Comparison of ENCODE assay signal across 8 cellular contexts in the genomic region with DNA sequence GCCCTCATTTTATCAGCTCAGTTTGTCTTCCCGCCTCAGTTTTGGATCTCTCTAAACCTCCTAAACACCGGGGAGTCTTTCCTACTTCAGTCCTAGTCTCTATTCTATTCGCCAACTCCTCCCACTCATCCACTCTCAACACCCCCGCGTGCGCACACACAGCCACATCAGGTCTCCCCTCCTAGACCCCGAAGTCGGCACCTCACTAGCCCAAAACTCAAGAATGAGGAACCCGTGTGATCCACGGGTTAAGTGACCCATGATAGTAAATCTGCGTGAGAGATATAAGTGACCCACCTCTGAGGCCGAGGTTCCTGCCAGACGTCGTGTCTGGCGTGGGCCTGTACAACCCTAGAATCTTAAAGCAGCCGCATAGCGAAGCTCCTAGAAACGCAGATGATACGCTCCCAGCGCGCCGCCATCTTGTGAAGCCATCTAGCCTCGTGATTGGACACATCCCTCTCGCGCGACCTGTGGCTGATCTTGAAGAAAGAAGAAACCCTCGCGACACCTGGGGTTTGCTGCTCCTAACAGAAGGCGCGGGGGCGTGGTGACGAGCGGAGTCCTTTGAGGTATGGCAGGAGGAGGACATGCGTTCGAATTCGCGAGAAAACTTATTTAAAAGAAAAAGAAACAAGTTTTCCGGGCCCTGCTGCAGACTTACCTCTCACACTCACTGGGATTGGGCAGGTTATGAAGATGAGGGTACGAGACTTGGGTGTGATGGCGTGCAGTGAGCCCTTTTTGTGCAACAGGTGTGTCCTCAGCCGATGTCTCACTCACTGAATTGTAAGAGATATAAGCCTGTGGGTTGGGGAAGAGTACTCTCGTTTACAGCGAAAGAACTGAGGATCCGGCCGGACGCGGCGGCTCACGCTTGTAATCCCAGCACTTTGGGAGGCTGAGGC. TPM values are rescaled to one million over a fixed set of nuclear protein-coding genes. Genes with fewer than 3 reads are reported as not detected.
DNase-seq lines count a peak whose midpoint lies in the region; ATAC-seq and TF ChIP-seq lines count a peak whose summit lies in the region.

A gene with protein sequence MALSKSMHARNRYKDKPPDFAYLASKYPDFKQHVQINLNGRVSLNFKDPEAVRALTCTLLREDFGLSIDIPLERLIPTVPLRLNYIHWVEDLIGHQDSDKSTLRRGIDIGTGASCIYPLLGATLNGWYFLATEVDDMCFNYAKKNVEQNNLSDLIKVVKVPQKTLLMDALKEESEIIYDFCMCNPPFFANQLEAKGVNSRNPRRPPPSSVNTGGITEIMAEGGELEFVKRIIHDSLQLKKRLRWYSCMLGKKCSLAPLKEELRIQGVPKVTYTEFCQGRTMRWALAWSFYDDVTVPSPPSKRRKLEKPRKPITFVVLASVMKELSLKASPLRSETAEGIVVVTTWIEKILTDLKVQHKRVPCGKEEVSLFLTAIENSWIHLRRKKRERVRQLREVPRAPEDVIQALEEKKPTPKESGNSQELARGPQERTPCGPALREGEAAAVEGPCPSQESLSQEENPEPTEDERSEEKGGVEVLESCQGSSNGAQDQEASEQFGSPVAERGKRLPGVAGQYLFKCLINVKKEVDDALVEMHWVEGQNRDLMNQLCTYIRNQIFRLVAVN (minus strand): TSS at position 427 of the 908 bp plus-strand sequence. CDS start 9,557 bp downstream, outside the sequence.

- peak; percentile 99 to 100 for ATAC-seq in natural killer cell treated with Interleukin-12 subunit alpha and Interleukin-12 subunit beta and Interleukin-15 and Interleukin-18, amount 100 ng/mL, for 72 hours
- ATAC-seq in stimulated activated naive CD8-positive, alpha-beta T cell treated with anti-CD3 and anti-CD28 coated beads, Interleukin-15, Interleukin-2, amounts not matched to agents 100 U/mL and 50 U/mL, for 24 hours, result peak; percentile 99

- peak within 1 kb of the TSS; percentile 98 for H2AFZ ChIP-seq in H9 (ENCODE audit: low read length)

- H3K4me2 ChIP-seq in H9 (ENCODE audit: insufficient read depth, insufficient read length, low read length), result peak within 1 kb of the TSS; percentile 93

- H4K8ac ChIP-seq in H9 (replicated peaks; ENCODE audit: insufficient read length, low read depth, low read length), result no peak within 1 kb of the TSS

- intact Hi-C loops in activated T-helper 2 cell treated with anti-CD3 and anti-CD28 coated beads, Interferon-gamma antibody, Interleukin-2, Interleukin-4, amounts not matched to agents 10 μg/mL and 5 μg/mL and 100 μg/mL, durations not matched to agents 14 hours and 24 hours and 36 hours (cut with micrococcal nuclease), result loop anchor here (2.0 kb wide), 2 partner anchors 81 to 119 kb away; a partner anchor contains a TSS

- H3K27ac ChIP-seq in H9 (ENCODE audit: insufficient read length, low read depth, low read length), result peak within 1 kb of the TSS; percentile 87

- H3K27me3 ChIP-seq in H9 (ENCODE audit: insufficient read depth, low read length), result no peaks in the 10 kb centered on the region

- H2BK15ac ChIP-seq in H9 (ENCODE audit: low read depth, low read length), result no peak within 1 kb of the TSS

- no peak within 1 kb of the TSS for H3K23ac ChIP-seq in H9 (ENCODE audit: insufficient read length, low read depth, low read length)

- H3K36me3 Mint-ChIP-seq in H9 (ENCODE audit: insufficient read depth in 1 of 3, low read depth in 3 of 3), result peaks cover 17 to 20% (median 19%) of the 10 kb centered on the region in 3 experiments
- peaks cover 16% of the 10 kb centered on the region for H3K36me3 Mint-ChIP-seq in activated T-helper 2 cell treated with anti-CD3 and anti-CD28 coated beads, Interferon-gamma antibody, Interleukin-2, Interleukin-4, amounts not matched to agents 10 μg/mL and 5 μg/mL and 100 μg/mL, durations not matched to agents 14 hours and 24 hours and 36 hours (ENCODE audit: low read depth)
- peaks cover 10% of the 10 kb centered on the region for H3K36me3 Mint-ChIP-seq in natural killer cell treated with Interleukin-12 subunit alpha and Interleukin-12 subunit beta and Interleukin-15 and Interleukin-18, amount 100 ng/mL, for 72 hours

- peak within 1 kb of the TSS; percentile 86 for H2BK5ac ChIP-seq in H9 (ENCODE audit: insufficient read length, low read length)

- TF ChIP-seq POLR2A in Raji (IDR thresholded peaks at IDR 0.05; ENCODE audit: insufficient read depth, low read depth, low read length), result peak; percentile 88

- no peaks in the 10 kb centered on the region for H4K20me1 ChIP-seq in H9 (ENCODE audit: control insufficient read depth, insufficient read depth, insufficient read length)

- no CpG with 5 or more reads among the region's 49 CpGs for WGBS in H9 (ENCODE audit: extremely low coverage, insufficient read length, low lambda C conversion rate)

- H4K5ac ChIP-seq in H9 (ENCODE audit: insufficient read length, low read depth, low read length), result peak within 1 kb of the TSS; percentile 95

- DNase-seq in H9, result peak; percentile 99
- peak; percentile 99 for DNase-seq in M059J (ENCODE audit: low read depth)
- DNase-seq in activated T-helper 2 cell treated with anti-CD3 and anti-CD28 coated beads, Interferon-gamma antibody, Interleukin-2, Interleukin-4, amounts not matched to agents 10 μg/mL and 5 μg/mL and 100 μg/mL, durations not matched to agents 14 hours and 24 hours and 36 hours (ENCODE audit: low spot score), result peak; percentile 96
- peak; percentile 99 for DNase-seq in fibroblast of the aortic adventitia (ENCODE audit: low read depth)
- peak; percentile 97 for DNase-seq in natural killer cell treated with Interleukin-12 subunit alpha and Interleukin-12 subunit beta and Interleukin-15 and Interleukin-18, amount 100 ng/mL, for 72 hours (ENCODE audit: low spot score)
- DNase-seq in stimulated activated naive CD8-positive, alpha-beta T cell treated with anti-CD3 and anti-CD28 coated beads, Interleukin-15, Interleukin-2, amounts not matched to agents 100 U/mL and 50 U/mL, for 24 hours, result peak; percentile 97

- H3K56ac ChIP-seq in H9 (ENCODE audit: insufficient read length, low read depth, low read length), result peak within 1 kb of the TSS; percentile 31

- H3K9ac ChIP-seq in ES-I3 (ENCODE audit: low read depth, low read length) (peak within 1 kb of the TSS; percentile 93), H9 (ENCODE audit: extremely low read depth, insufficient read length, low read length) (peak within 1 kb of the TSS; percentile 99)

- peak within 1 kb of the TSS; percentile 5; the same call in 1 of the 2 replicates for H3K4ac ChIP-seq in H9 (ENCODE audit: low read depth, low read length)

- H3K79me1 ChIP-seq in H9 (ENCODE audit: insufficient read depth, low read depth, low read length, poor library complexity, severe bottlenecking), result peaks cover 7% of the 10 kb centered on the region

- H2BK12ac ChIP-seq in H9 (ENCODE audit: insufficient read length, low read depth, low read length), result no peak within 1 kb of the TSS

- no peak within 1 kb of the TSS for H2AK5ac ChIP-seq in H9 (ENCODE audit: insufficient read length, low read length)

- no peaks in the 10 kb centered on the region for H3K36me3 ChIP-seq in ES-I3 (ENCODE audit: insufficient read depth, low read length)

- H3K18ac ChIP-seq in H9 (ENCODE audit: insufficient read length, low read depth, low read length), result peak within 1 kb of the TSS; percentile 93

- H3T11ph ChIP-seq in H9 (ENCODE audit: low read length), result peak within 1 kb of the TSS; percentile 30

- H2BK20ac ChIP-seq in H9 (ENCODE audit: low read depth, low read length, poor library complexity, severe bottlenecking), result no peak within 1 kb of the TSS

- H3K9me3 ChIP-seq in ES-I3 (ENCODE audit: control insufficient read depth, insufficient read depth, low read length) (no peaks in the 10 kb centered on the region), H9 (ENCODE audit: control insufficient read depth, low read depth, low read length) (no peaks in the 10 kb centered on the region)

- peak within 1 kb of the TSS; percentile 97 for H3K14ac ChIP-seq in H9 (ENCODE audit: insufficient read depth, low read length)

- peaks cover 8 to 10% of the 10 kb centered on the region in 2 experiments for H3K9me3 Mint-ChIP-seq in H9
- H3K9me3 Mint-ChIP-seq in activated T-helper 2 cell treated with anti-CD3 and anti-CD28 coated beads, Interferon-gamma antibody, Interleukin-2, Interleukin-4, amounts not matched to agents 10 μg/mL and 5 μg/mL and 100 μg/mL, durations not matched to agents 14 hours and 24 hours and 36 hours, result no peaks in the 10 kb centered on the region
- H3K9me3 Mint-ChIP-seq in natural killer cell treated with Interleukin-12 subunit alpha and Interleukin-12 subunit beta and Interleukin-15 and Interleukin-18, amount 100 ng/mL, for 72 hours, result no peaks in the 10 kb centered on the region

- H3K4me3 Mint-ChIP-seq in H9, result no peak within 1 kb of the TSS
- H3K4me3 Mint-ChIP-seq in activated T-helper 2 cell treated with anti-CD3 and anti-CD28 coated beads, Interferon-gamma antibody, Interleukin-2, Interleukin-4, amounts not matched to agents 10 μg/mL and 5 μg/mL and 100 μg/mL, durations not matched to agents 14 hours and 24 hours and 36 hours (ENCODE audit: low read depth), result no peak within 1 kb of the TSS
- H3K4me3 Mint-ChIP-seq in natural killer cell treated with Interleukin-12 subunit alpha and Interleukin-12 subunit beta and Interleukin-15 and Interleukin-18, amount 100 ng/mL, for 72 hours, result no peak within 1 kb of the TSS

- no peak within 1 kb of the TSS for H2BK120ac ChIP-seq in H9 (ENCODE audit: low read depth, low read length, poor library complexity, severe bottlenecking)

- no peaks in the 10 kb centered on the region for H3K27me3 Mint-ChIP-seq in H9 (ENCODE audit: low read depth)
- peaks cover 2% of the 10 kb centered on the region for H3K27me3 Mint-ChIP-seq in activated T-helper 2 cell treated with anti-CD3 and anti-CD28 coated beads, Interferon-gamma antibody, Interleukin-2, Interleukin-4, amounts not matched to agents 10 μg/mL and 5 μg/mL and 100 μg/mL, durations not matched to agents 14 hours and 24 hours and 36 hours (ENCODE audit: low read depth)
- no peaks in the 10 kb centered on the region for H3K27me3 Mint-ChIP-seq in natural killer cell treated with Interleukin-12 subunit alpha and Interleukin-12 subunit beta and Interleukin-15 and Interleukin-18, amount 100 ng/mL, for 72 hours

- H3K23me2 ChIP-seq in H9 (ENCODE audit: insufficient read length, low read depth, low read length, poor library complexity, severe bottlenecking), result peaks cover 10% of the 10 kb centered on the region

- peaks cover 32% of the 10 kb centered on the region for H3K79me2 ChIP-seq in H9 (ENCODE audit: insufficient read depth, low read length)

- H3K4me1 Mint-ChIP-seq in H9, result peaks cover 7 to 12% of the 10 kb centered on the region in 2 experiments
- H3K4me1 Mint-ChIP-seq in activated T-helper 2 cell treated with anti-CD3 and anti-CD28 coated beads, Interferon-gamma antibody, Interleukin-2, Interleukin-4, amounts not matched to agents 10 μg/mL and 5 μg/mL and 100 μg/mL, durations not matched to agents 14 hours and 24 hours and 36 hours (ENCODE audit: low read depth), result peaks cover 17% of the 10 kb centered on the region
- H3K4me1 Mint-ChIP-seq in natural killer cell treated with Interleukin-12 subunit alpha and Interleukin-12 subunit beta and Interleukin-15 and Interleukin-18, amount 100 ng/mL, for 72 hours (ENCODE audit: low read depth in 2 of 2), result peaks cover 9 to 11% of the 10 kb centered on the region in 2 donors

- peak within 1 kb of the TSS; percentile 100 for H3K4me3 ChIP-seq in fibroblast of the aortic adventitia (ENCODE audit: low read depth, low read length)

- peak within 1 kb of the TSS in 2 of 3 experiments; percentile 76 to 91; a peak in 3 of 7 replicates for H3K27ac Mint-ChIP-seq in H9
- H3K27ac Mint-ChIP-seq in activated T-helper 2 cell treated with anti-CD3 and anti-CD28 coated beads, Interferon-gamma antibody, Interleukin-2, Interleukin-4, amounts not matched to agents 10 μg/mL and 5 μg/mL and 100 μg/mL, durations not matched to agents 14 hours and 24 hours and 36 hours, result no peak within 1 kb of the TSS
- no peak within 1 kb of the TSS for H3K27ac Mint-ChIP-seq in natural killer cell treated with Interleukin-12 subunit alpha and Interleukin-12 subunit beta and Interleukin-15 and Interleukin-18, amount 100 ng/mL, for 72 hours

- peaks cover 2% of the 10 kb centered on the region; the same call in 1 of the 2 replicates for H3K4me1 ChIP-seq in ES-I3 (ENCODE audit: insufficient read depth, low read length)
- no peaks in the 10 kb centered on the region for H3K4me1 ChIP-seq in H9 (ENCODE audit: insufficient read depth, low read length)

- no peak within 1 kb of the TSS for H4K91ac ChIP-seq in H9 (ENCODE audit: insufficient read length, low read depth, low read length)

- TF ChIP-seq CTCF in H9 (conservative IDR thresholded peaks at IDR 0.05) (no peak), fibroblast of the aortic adventitia (IDR thresholded peaks at IDR 0.05; ENCODE audit: insufficient read depth, low read length) (no peak)

RNA-seq across cellular contexts. Expression of the gene that starts here (rescaled TPM):
- total RNA-seq in H9 (2021), result 55.4 and 55.9 TPM in 2 replicates
- 29.2 and 56.9 TPM in 2 replicates for total RNA-seq in M059J (2014; rRNA removed; shearing (Covaris generic))
- 49.1 and 49.2 TPM in 2 replicates for total RNA-seq in activated T-helper 2 cell treated with anti-CD3 and anti-CD28 coated beads, Interferon-gamma antibody, Interleukin-2, Interleukin-4, amounts not matched to agents 10 μg/mL and 5 μg/mL and 100 μg/mL, durations not matched to agents 14 hours and 24 hours and 36 hours
- total RNA-seq in fibroblast of the aortic adventitia (ENCODE audit: low replicate concordance), result 12.3 and 18.7 TPM in 2 replicates
- 10 to 100 TPM; 29.7 to 53.8 TPM for total RNA-seq in natural killer cell treated with Interleukin-12 subunit alpha and Interleukin-12 subunit beta and Interleukin-15 and Interleukin-18, amount 100 ng/mL, for 72 hours

Comparison
In these comparisons a context has a peak if more than half of its experiments do, and no peak if none do; other contexts are left out.
1. Peak in every context shown above with its lines: DNase-seq, ATAC-seq, H3K4me3 ChIP-seq and H3K27ac ChIP-seq.
2. H3K27ac Mint-ChIP-seq: peak in H9 (2 of 3); none in activated T-helper 2 cell treated with anti-CD3 and anti-CD28 coated beads, Interferon-gamma antibody, Interleukin-2, Interleukin-4, amounts not matched to agents 10 μg/mL and 5 μg/mL and 100 μg/mL, durations not matched to agents 14 hours and 24 hours and 36 hours (single experiment) and natural killer cell treated with Interleukin-12 subunit alpha and Interleukin-12 subunit beta and Interleukin-15 and Interleukin-18, amount 100 ng/mL, for 72 hours (0 of 2).